ENCODE assay signal across 19 cellular contexts in the genomic region with DNA sequence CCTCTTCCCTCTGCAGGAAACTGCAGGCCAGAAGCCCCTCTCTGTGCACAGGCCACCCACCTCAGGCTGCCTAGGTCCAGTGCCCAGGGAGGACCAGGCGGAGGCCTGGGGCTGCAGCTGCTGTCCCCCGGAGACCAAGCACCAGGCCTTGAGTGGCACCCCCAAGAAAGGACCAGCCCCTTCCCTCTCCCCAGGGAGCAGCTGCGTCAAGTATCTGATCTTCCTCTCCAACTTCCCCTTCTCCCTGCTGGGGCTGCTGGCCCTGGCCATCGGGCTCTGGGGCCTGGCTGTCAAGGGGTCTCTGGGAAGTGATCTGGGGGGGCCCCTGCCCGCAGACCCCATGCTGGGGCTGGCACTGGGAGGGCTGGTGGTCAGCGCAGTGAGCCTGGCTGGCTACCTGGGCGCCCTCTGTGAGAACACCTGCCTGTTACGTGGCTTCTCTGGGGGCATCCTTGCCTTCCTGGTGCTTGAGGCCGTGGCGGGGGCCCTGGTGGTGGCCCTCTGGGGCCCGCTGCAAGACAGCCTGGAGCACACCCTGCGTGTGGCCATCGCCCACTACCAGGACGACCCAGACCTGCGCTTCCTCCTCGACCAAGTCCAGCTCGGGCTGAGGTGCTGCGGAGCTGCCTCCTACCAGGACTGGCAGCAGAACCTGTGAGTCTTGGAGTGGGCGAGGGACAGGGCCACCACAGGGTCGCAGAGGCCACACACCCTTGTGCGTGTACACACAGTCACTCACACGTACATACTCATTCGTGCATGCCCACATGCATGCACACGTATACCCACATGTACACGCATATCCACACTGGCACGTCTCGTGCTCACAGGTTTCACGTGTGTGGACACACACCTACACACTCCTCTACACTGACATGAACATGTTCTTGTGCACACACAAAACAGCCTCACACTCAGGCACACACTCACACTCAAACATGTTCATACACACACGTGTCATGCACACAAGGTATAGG. TPM values are rescaled to one million over a fixed set of nuclear protein-coding genes. Genes with fewer than 3 reads are reported as not detected.
"Had no signal": no experiment of that assay in that cellular context is flagged by ENCODE, and none has a peak within 500 bp of the region (broad histone marks: within the 10 kb centered on the region; RNA-seq: fewer than 3 reads in every experiment).

No MANE protein-coding gene starts in this region.

- H3K4me3 Mint-ChIP-seq: activated B cell treated with CpG ODN at 0.5 μM for 24 hours; activated CD8-positive, alpha-beta T cell treated with anti-CD3 and anti-CD28 coated beads for 36 hours; effector memory CD8-positive, alpha-beta T cell; immature natural killer cell; naive B cell; stimulated activated effector memory CD8-positive, alpha-beta T cell treated with anti-CD3 and anti-CD28 coated beads, Interleukin-12 subunit alpha, Interleukin-12 subunit beta, amount 100 ng/mL, for 72 hours; T-helper 17 cell had no signal

- H3K4me1 Mint-ChIP-seq: activated B cell treated with CpG ODN at 0.5 μM for 24 hours; immature natural killer cell; naive B cell; stimulated activated effector memory CD8-positive, alpha-beta T cell treated with anti-CD3 and anti-CD28 coated beads, Interleukin-12 subunit alpha, Interleukin-12 subunit beta, amount 100 ng/mL, for 72 hours; T-helper 17 cell had no signal

- ATAC-seq: activated CD8-positive, alpha-beta T cell treated with anti-CD3 and anti-CD28 coated beads for 36 hours; effector memory CD8-positive, alpha-beta T cell; left colon; T-helper 17 cell had no signal

- H3K4me3 ChIP-seq: lung, thoracic aorta had no signal

- H3K27ac ChIP-seq: epithelial cell of prostate, parathyroid adenoma, thoracic aorta had no signal

- DNase-seq: activated B cell treated with CpG ODN at 0.5 μM for 24 hours; activated CD4-positive, alpha-beta T cell treated with anti-CD3 and anti-CD28 coated beads for 48 hours; activated CD8-positive, alpha-beta T cell treated with anti-CD3 and anti-CD28 coated beads for 36 hours; aorta; cerebellar nuclear complex; effector memory CD8-positive, alpha-beta T cell; head of caudate nucleus; immature natural killer cell; left colon; naive B cell; T-helper 17 cell had no signal

- H3K36me3 Mint-ChIP-seq: immature natural killer cell; naive B cell; stimulated activated effector memory CD8-positive, alpha-beta T cell treated with anti-CD3 and anti-CD28 coated beads, Interleukin-12 subunit alpha, Interleukin-12 subunit beta, amount 100 ng/mL, for 72 hours had no signal

- H3K4me1 ChIP-seq: parathyroid adenoma had no signal

- H3K27me3 Mint-ChIP-seq: T-helper 17 cell had no signal

- H3K9me3 ChIP-seq: thoracic aorta had no signal

- H3K9me3 Mint-ChIP-seq: activated B cell treated with CpG ODN at 0.5 μM for 24 hours; activated CD8-positive, alpha-beta T cell treated with anti-CD3 and anti-CD28 coated beads for 36 hours; effector memory CD8-positive, alpha-beta T cell; immature natural killer cell; stimulated activated effector memory CD8-positive, alpha-beta T cell treated with anti-CD3 and anti-CD28 coated beads, Interleukin-12 subunit alpha, Interleukin-12 subunit beta, amount 100 ng/mL, for 72 hours had no signal

- H3K36me3 ChIP-seq: thoracic aorta had no signal

- H3K27ac Mint-ChIP-seq: activated B cell treated with CpG ODN at 0.5 μM for 24 hours; activated CD8-positive, alpha-beta T cell treated with anti-CD3 and anti-CD28 coated beads for 36 hours; effector memory CD8-positive, alpha-beta T cell; immature natural killer cell; naive B cell; T-helper 17 cell had no signal

RNA-seq across cellular contexts. Expression of a gene that starts 8.3 kb away (rescaled TPM):
- total RNA-seq: frontal cortex had no signal

RNA-seq across cellular contexts. Expression of a gene that starts 11.1 kb away (rescaled TPM):
- total RNA-seq: frontal cortex, renal cortical epithelial cell, thoracic aorta, ureter had no signal
